1 cellular context compared by ENCODE assay signal in genomic region chr6:14281831-14282230, GRCh38.
TF ChIP-seq lines count a peak whose summit lies in the region.

No MANE protein-coding gene starts in this region.

TF ChIP-seq in HepG2, 621 proteins besides CTCF, POLR2A, EP300 and RAD21 (continued from another document):
- no peak for TF ChIP-seq ZNF597 (CRISPR knock-in tag; IDR thresholded peaks at IDR 0.05)
- TF ChIP-seq ZNF569 (CRISPR knock-in tag; IDR thresholded peaks at IDR 0.05; ENCODE audit: borderline replicate concordance), result no peak
- TF ChIP-seq GPN1 (CRISPR knock-in tag; IDR thresholded peaks at IDR 0.05; ENCODE audit: borderline replicate concordance), result no peak
- no peak for TF ChIP-seq ZNF296 (CRISPR knock-in tag; conservative IDR thresholded peaks at IDR 0.05)
- no peak for TF ChIP-seq GRHL1 (CRISPR knock-in tag; conservative IDR thresholded peaks at IDR 0.05)
- no peak for TF ChIP-seq ZHX1 (CRISPR knock-in tag; IDR thresholded peaks at IDR 0.05; ENCODE audit: low read depth)
TF ChIP-seq in HepG2: peak in this region for 0.
